In genomic region chr12:14403293-14403692, GRCh38 we compare ENCODE assay signal across 9 cellular contexts. TPM values are rescaled to one million over a fixed set of nuclear protein-coding genes. Genes with fewer than 3 reads are reported as not detected.
DNase-seq lines count a peak whose midpoint lies in the region; ATAC-seq, FAIRE-seq and TF ChIP-seq lines count a peak whose summit lies in the region.
"Had no signal": no experiment of that assay in that cellular context is flagged by ENCODE, and none has a peak within 500 bp of the region (broad histone marks: within the 10 kb centered on the region; RNA-seq: fewer than 3 reads in every experiment).

No MANE protein-coding gene starts in this region.

- H3K4me1 Mint-ChIP-seq in brain = peaks cover 50% of the 10 kb centered on the region
- H3K4me1 Mint-ChIP-seq in neural crest cell = peaks cover 52% of the 10 kb centered on the region

- H3K4me3 Mint-ChIP-seq in brain (peak overlapping the region; percentile 41 to 80 (median 77)), neural crest cell (peak overlapping the region; percentile 23)

- H3K27ac Mint-ChIP-seq in brain = peak overlapping the region; percentile 86 to 96 (median 95)
- H3K27ac Mint-ChIP-seq in neural crest cell (ENCODE audit: unreplicated experiment) = no peak overlapping the region

- H3K27me3 Mint-ChIP-seq in brain (no peaks in the 10 kb centered on the region), neural crest cell (ENCODE audit: low read depth) (no peaks in the 10 kb centered on the region)

- no peak for TF ChIP-seq CTCF in brain (conservative IDR thresholded peaks at IDR 0.05)
- no peak for TF ChIP-seq CTCF in neural crest cell (conservative IDR thresholded peaks at IDR 0.05)

- DNase-seq in neural crest cell (ENCODE audit: low read depth, low spot score) = no peak
- DNase-seq in SKM-1 treated with dmso at 0.1 percent for 144 hours (lab: John Stamatoyannopoulos, UW; ENCODE audit: unreplicated experiment) = no peak
- DNase-seq: stimulated activated CD4-positive, alpha-beta T cell treated with anti-CD3 and anti-CD28 coated beads, Interleukin-2, amount 100 ng/mL, for 24 hours had no signal

- H3K9me3 Mint-ChIP-seq in brain = peaks cover 36 to 63% (median 55%) of the 10 kb centered on the region in 5 experiments
- H3K9me3 Mint-ChIP-seq in neural crest cell = peaks cover 9% of the 10 kb centered on the region

- ATAC-seq in HG03354 (IDR thresholded peaks at IDR 0.05; ENCODE audit: poor library complexity, severe bottlenecking, unreplicated experiment) = peak; percentile 21
- no peak for ATAC-seq in GM19023 (IDR thresholded peaks at IDR 0.05; ENCODE audit: unreplicated experiment)
- ATAC-seq in HG03521 (IDR thresholded peaks at IDR 0.05; ENCODE audit: unreplicated experiment) = no peak
- ATAC-seq in GM18868 (IDR thresholded peaks at IDR 0.05; ENCODE audit: unreplicated experiment) = no peak

- peak; percentile 33 for FAIRE-seq in G401.6 (lab: Jason Lieb, UNC)

- peaks cover 77% of the 10 kb centered on the region for H3K36me3 Mint-ChIP-seq in brain
- peaks cover 31% of the 10 kb centered on the region for H3K36me3 Mint-ChIP-seq in neural crest cell (ENCODE audit: low read depth)

RNA-seq across cellular contexts. Expression of gene ATF7IP, which starts 37.8 kb away (rescaled TPM):
- 23.9 TPM for polyA plus RNA-seq in brain (ENCODE audit: insufficient read depth, low read depth, low replicate concordance)
- 204 and 212 TPM in 2 replicates for total RNA-seq in neural crest cell
